In the genomic region with DNA sequence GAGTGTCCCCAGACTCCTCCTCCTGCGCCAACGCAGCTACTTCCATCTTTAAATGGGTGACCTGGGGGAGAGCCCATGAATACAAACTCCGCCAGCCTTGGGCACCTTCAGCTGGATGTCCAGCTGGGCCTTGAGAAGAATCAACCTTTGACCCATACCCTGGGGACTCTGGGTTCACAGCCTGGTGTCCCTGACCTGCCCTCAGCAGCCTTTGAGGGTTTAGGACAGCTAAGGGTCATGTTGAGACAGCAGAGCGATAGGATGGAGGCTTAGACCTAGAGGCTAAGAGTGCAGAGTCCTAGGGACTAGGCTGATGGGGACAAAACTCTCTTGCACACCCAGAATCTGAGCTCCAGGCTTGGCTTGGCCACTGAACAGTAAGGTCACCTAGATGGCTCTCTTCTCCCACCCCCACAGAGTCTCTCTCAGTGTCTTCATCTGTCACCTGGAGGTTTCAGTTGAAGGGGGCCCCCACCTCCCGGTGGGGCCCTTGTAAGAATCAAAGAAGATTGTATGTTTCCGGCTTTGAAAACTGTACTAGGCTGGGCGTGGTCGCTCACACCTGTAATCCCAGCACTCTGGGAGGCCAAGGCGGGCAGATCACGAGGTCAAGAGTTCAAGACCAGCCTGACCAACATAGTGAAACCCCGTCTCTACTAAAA, we compare ENCODE assay signal across 18 cellular contexts. TPM values are rescaled to one million over a fixed set of nuclear protein-coding genes. Genes with fewer than 3 reads are reported as not detected.
DNase-seq lines count a peak whose midpoint lies in the region; ATAC-seq lines count a peak whose summit lies in the region.
"Had no signal": no experiment of that assay in that cellular context is flagged by ENCODE, and none has a peak within 500 bp of the region (broad histone marks: within the 10 kb centered on the region; RNA-seq: fewer than 3 reads in every experiment).

No MANE protein-coding gene starts in this region.

- peak overlapping the region; percentile 98 for H3K27ac Mint-ChIP-seq in T-helper 17 cell
- H3K27ac Mint-ChIP-seq: WTC11 had no signal

- no peak overlapping the region for H3K4ac ChIP-seq in mesendoderm (ENCODE audit: low read depth, low read length)

- H2BK5ac ChIP-seq in mesendoderm (ENCODE audit: low read length): no peak overlapping the region

- H3K9ac ChIP-seq in mesendoderm (ENCODE audit: low read length): no peak overlapping the region

- H3K23ac ChIP-seq in mesendoderm (ENCODE audit: low read length): no peak overlapping the region

- no peaks in the 10 kb centered on the region for H3K36me3 Mint-ChIP-seq in T-helper 17 cell (ENCODE audit: low read depth)
- H3K36me3 Mint-ChIP-seq: WTC11 had no signal

- no peaks in the 10 kb centered on the region for H3K36me3 ChIP-seq in mesendoderm (ENCODE audit: control insufficient read depth, insufficient read depth, low read length)

- no peaks in the 10 kb centered on the region for H3K9me3 ChIP-seq in T-helper 17 cell (ENCODE audit: control insufficient read depth, low read length, poor library complexity, severe bottlenecking)
- H3K9me3 ChIP-seq: SK-N-SH had no signal

- H3K18ac ChIP-seq in mesendoderm (ENCODE audit: low read length): no peak overlapping the region

- H3K27ac ChIP-seq in mesendoderm (ENCODE audit: low read depth, low read length): no peak overlapping the region
- H3K27ac ChIP-seq in substantia nigra (ENCODE audit: low read depth, low read length, poor library complexity, severe bottlenecking): no peak overlapping the region

- no peaks in the 10 kb centered on the region for H3K27me3 ChIP-seq in mesendoderm (ENCODE audit: insufficient read depth, low read length, poor library complexity)

- H3K79me2 ChIP-seq in mesendoderm (ENCODE audit: control insufficient read depth, insufficient read depth, low read length): no peaks in the 10 kb centered on the region

- H3K4me1 ChIP-seq in mesendoderm (ENCODE audit: control insufficient read depth, low read depth, low read length): no peaks in the 10 kb centered on the region

- H2BK15ac ChIP-seq in mesendoderm (replicated peaks; ENCODE audit: low read depth): no peak overlapping the region

- no peak overlapping the region for H2BK120ac ChIP-seq in mesendoderm (ENCODE audit: low read depth, low read length)

- H3K56ac ChIP-seq in mesendoderm (ENCODE audit: low read length): no peak overlapping the region

- H3K27me3 Mint-ChIP-seq in T-helper 17 cell: no peaks in the 10 kb centered on the region

- no peak overlapping the region for H4K8ac ChIP-seq in mesendoderm (ENCODE audit: low read depth, low read length)

- H3K4me3 ChIP-seq in mesendoderm (ENCODE audit: low read length): no peak overlapping the region

- no peak overlapping the region for H4K5ac ChIP-seq in mesendoderm (ENCODE audit: low read length)

- peak; percentile 14 for DNase-seq in activated CD4-positive, alpha-beta T cell treated with anti-CD3 and anti-CD28 coated beads for 48 hours
- DNase-seq in activated CD4-positive, alpha-beta T cell treated with anti-CD3 and anti-CD28 coated beads, Interleukin-2, amount 50 U/mL, for 4 hours: no peak
- DNase-seq in T-helper 17 cell (no peak), mesendoderm (no peak), dedifferentiated amniotic fluid mesenchymal stem cell (ENCODE audit: extremely low spot score) (no peak), substantia nigra (lab: John Stamatoyannopoulos, UW) (no peak)
- DNase-seq: COR-L47, glutamatergic neuron, NCI-H2029 treated with DMSO at 0.1 percent for 48 hours, posterior cingulate gyrus, trophoblast cell had no signal

- no peaks in the 10 kb centered on the region for H3K79me1 ChIP-seq in mesendoderm (ENCODE audit: low read length)

- H3K4me1 Mint-ChIP-seq in T-helper 17 cell: peaks cover 59% of the 10 kb centered on the region

- ATAC-seq in GM21723 (IDR thresholded peaks at IDR 0.05; ENCODE audit: unreplicated experiment) (peak; percentile 62), T-helper 17 cell (no peak), GM18858 (IDR thresholded peaks at IDR 0.05; ENCODE audit: unreplicated experiment) (no peak)
- ATAC-seq: WTC11 had no signal

- H2AK5ac ChIP-seq in mesendoderm (ENCODE audit: low read length): peak overlapping the region; percentile 22

- no peak overlapping the region for H3K4me2 ChIP-seq in mesendoderm (ENCODE audit: low read length)
- H3K4me2 ChIP-seq: SK-N-SH had no signal

- no CpG with 5 or more reads among the region's 11 CpGs for WGBS in mesendoderm (ENCODE audit: extremely low coverage, insufficient coverage, low lambda C conversion rate)

- H3K4me3 Mint-ChIP-seq in T-helper 17 cell: peak overlapping the region; percentile 80
- H3K4me3 Mint-ChIP-seq: WTC11 had no signal

RNA-seq across cellular contexts. Expression of a gene that starts 6.7 kb away (rescaled TPM):
- 100 to 1,000 TPM; 206 to 225 TPM for total RNA-seq in T-helper 17 cell
- polyA plus RNA-seq in mesendoderm (2013, experiment 1 of 2): 2.6 TPM
- polyA plus RNA-seq in mesendoderm (2013, experiment 2 of 2): 2.9 TPM

RNA-seq across cellular contexts. Expression of a gene that starts 19.6 kb away (rescaled TPM):
- 10 to 100 TPM; 32.4 to 34.6 TPM for total RNA-seq in T-helper 17 cell
- 37.8 TPM for polyA plus RNA-seq in mesendoderm (2013, experiment 1 of 2)
- 36.5 TPM for polyA plus RNA-seq in mesendoderm (2013, experiment 2 of 2)

RNA-seq across cellular contexts. Expression of a gene that starts 51.8 kb away (rescaled TPM):
- total RNA-seq in T-helper 17 cell: 1 to 10 TPM in 1 of 2 donors, under 1 TPM in 1; 0.31 to 1.2 TPM
- polyA plus RNA-seq in mesendoderm (2013, experiment 1 of 2): not detected
- not detected for polyA plus RNA-seq in mesendoderm (2013, experiment 2 of 2)
- total RNA-seq: A673, kidney epithelial cell had no signal
- polyA plus RNA-seq: endothelial cell of umbilical vein had no signal
